ENCODE assay signal across 8 cellular contexts in the genomic region with DNA sequence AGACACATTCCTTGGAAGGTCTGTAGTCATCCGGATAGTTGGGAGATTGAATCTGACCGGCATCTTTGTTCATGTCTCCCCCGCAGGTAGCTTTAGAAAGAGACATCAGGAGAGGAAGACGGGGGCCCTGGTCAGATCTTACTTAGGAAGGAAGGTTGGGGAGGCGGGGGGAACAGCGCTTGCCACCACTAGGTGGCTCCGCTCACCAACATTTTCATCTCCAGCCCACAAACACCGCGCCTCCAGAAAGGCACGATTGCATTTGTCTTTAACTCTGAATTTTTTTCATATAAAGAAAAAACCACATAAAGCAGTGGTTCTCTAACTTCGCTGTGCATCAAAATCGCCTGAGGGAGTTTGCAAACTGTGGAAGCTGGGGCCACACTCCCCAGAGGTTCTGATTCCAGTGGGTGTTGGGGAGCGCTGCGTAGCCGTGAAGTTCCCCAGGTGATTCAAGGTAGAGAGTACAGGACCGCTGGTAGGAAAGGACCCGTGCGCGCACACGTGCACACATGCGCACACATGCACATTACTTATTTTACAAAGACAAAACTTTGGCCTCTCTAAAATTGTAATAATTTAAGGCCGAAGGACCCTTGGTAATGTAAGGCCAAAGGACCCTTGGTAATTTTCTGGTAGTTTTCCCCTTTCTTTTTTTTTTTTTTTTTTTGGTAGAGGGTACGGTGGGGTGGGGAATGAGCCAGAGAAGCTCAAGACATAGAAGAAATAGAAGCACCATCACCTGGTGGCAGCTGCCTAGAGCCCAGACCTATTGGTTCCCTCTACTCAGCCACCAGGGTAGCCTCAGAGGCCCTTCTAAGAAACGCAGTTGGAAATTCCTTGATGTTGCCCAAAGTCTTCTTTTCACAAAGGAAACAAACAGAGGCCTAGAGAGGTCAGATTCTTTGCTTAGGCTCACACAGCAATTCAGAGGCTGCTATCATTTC. TPM values are rescaled to one million over a fixed set of nuclear protein-coding genes. Genes with fewer than 3 reads are reported as not detected.
A peak's percentile ranks its signal among the peaks of the same experiment; 100 is the strongest.
DNase-seq lines count a peak whose midpoint lies in the region; ATAC-seq and TF ChIP-seq lines count a peak whose summit lies in the region.

No MANE protein-coding gene starts in this region.

- TF ChIP-seq CTCF in GM12875 (IDR thresholded peaks at IDR 0.05; ENCODE audit: borderline replicate concordance, insufficient read depth, low read depth, low read length) (peak; percentile 84), chondrocyte (IDR thresholded peaks at IDR 0.05) (peak; percentile 92), left lung (IDR thresholded peaks at IDR 0.05) (peak; percentile 83 to 88)

- H3K4me3 Mint-ChIP-seq in chondrocyte (ENCODE audit: unreplicated experiment), result no peak overlapping the region

- H3K9me3 Mint-ChIP-seq in chondrocyte (ENCODE audit: low read depth), result no peaks in the 10 kb centered on the region

- intact Hi-C loops in left lung (cut with DNase I), result no loop called here

- H3K27me3 ChIP-seq in left lung, result peaks cover 6 to 58% of the 10 kb centered on the region in 2 donors

- H3K4me1 ChIP-seq in left lung, result no peaks in the 10 kb centered on the region

- DNase-seq in ACHN, result peak; percentile 73
- peak; percentile 19 for DNase-seq in NCI-H1694 (lab: John Stamatoyannopoulos, UW)
- DNase-seq in activated CD4-positive, alpha-beta T cell treated with anti-CD3 and anti-CD28 coated beads for 24 hours (ENCODE audit: low read depth in 2 of 2), result peak; percentile 21 to 30
- DNase-seq in chondrocyte (ENCODE audit: low spot score), result no peak
- peak in 1 of 2 donors; percentile 55 for DNase-seq in left lung
- peak; percentile 44 to 53 for DNase-seq in stimulated activated CD4-positive, alpha-beta T cell treated with anti-CD3 and anti-CD28 coated beads, Interleukin-4, amount 100 ng/mL, for 4 hours

- H3K27me3 Mint-ChIP-seq in chondrocyte (ENCODE audit: low read depth), result peaks cover 44% of the 10 kb centered on the region

- H3K36me3 ChIP-seq in left lung, result no peaks in the 10 kb centered on the region

- H3K4me1 Mint-ChIP-seq in chondrocyte (ENCODE audit: low read depth), result no peaks in the 10 kb centered on the region

- no peak overlapping the region for H3K4me3 ChIP-seq in GM12875 (ENCODE audit: low read depth, low read length)
- no peak overlapping the region for H3K4me3 ChIP-seq in left lung

- H3K27ac Mint-ChIP-seq in chondrocyte (ENCODE audit: unreplicated experiment), result no peak overlapping the region

- ATAC-seq in left lung (peak; percentile 97), HG03520 (IDR thresholded peaks at IDR 0.05; ENCODE audit: unreplicated experiment) (no peak)

- no peaks in the 10 kb centered on the region for H3K9me3 ChIP-seq in left lung

- no peak overlapping the region for H3K27ac ChIP-seq in left lung

- in situ Hi-C loops in ACHN (cut with HindIII; ENCODE audit: low pct_ligation_motif_present, low pct_unique_long_range_greater_than_20kb, low sequenced_read_pairs), result no loop called here

- peaks cover 2% of the 10 kb centered on the region for H3K36me3 Mint-ChIP-seq in chondrocyte (ENCODE audit: low read depth)

RNA-seq across cellular contexts. Expression of gene OPALIN, which starts 37.4 kb away (rescaled TPM):
- total RNA-seq in chondrocyte (not detected in 3 replicates), left lung (not detected)
